ENCODE assay signal across 8 cellular contexts in genomic region chr19:35545001-35545854, GRCh38. TPM values are rescaled to one million over a fixed set of nuclear protein-coding genes. Genes with fewer than 3 reads are reported as not detected.
DNase-seq lines count a peak whose midpoint lies in the region; ATAC-seq, FAIRE-seq and TF ChIP-seq lines count a peak whose summit lies in the region.

A gene with protein sequence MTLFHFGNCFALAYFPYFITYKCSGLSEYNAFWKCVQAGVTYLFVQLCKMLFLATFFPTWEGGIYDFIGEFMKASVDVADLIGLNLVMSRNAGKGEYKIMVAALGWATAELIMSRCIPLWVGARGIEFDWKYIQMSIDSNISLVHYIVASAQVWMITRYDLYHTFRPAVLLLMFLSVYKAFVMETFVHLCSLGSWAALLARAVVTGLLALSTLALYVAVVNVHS (plus strand): TSS chr19:35545626. CDS start chr19:35545740, 114 bp downstream.

- H2AFZ ChIP-seq in ACC112 (ENCODE audit: low read length, unreplicated experiment) = peak within 1 kb of the TSS; percentile 91

- FAIRE-seq in kidney (lab: Jason Lieb, UNC) = no peak

- intact Hi-C loops in kidney (cut with DNase I) = no loop called here

- H3K4me1 Mint-ChIP-seq in central memory CD8-positive, alpha-beta T cell = peaks cover 38% of the 10 kb centered on the region

- H3K9me3 Mint-ChIP-seq in central memory CD8-positive, alpha-beta T cell = no peaks in the 10 kb centered on the region

- H3K27ac ChIP-seq in ACC112 (ENCODE audit: low read depth, low read length) = peak within 1 kb of the TSS; percentile 44; the same call in 1 of the 2 replicates
- H3K27ac ChIP-seq in kidney (ENCODE audit: low read depth in 2 of 2, low read length in 2 of 2) = peak within 1 kb of the TSS; percentile 67 to 76

- H3K36me3 Mint-ChIP-seq in central memory CD8-positive, alpha-beta T cell (ENCODE audit: insufficient read depth) = peaks cover 6% of the 10 kb centered on the region

- ATAC-seq in GM18868 (IDR thresholded peaks at IDR 0.05; ENCODE audit: unreplicated experiment) = peak; percentile 89
- ATAC-seq in HG03159 (IDR thresholded peaks at IDR 0.05; ENCODE audit: unreplicated experiment) = peak; percentile 81
- ATAC-seq in activated CD4-positive, CD25-positive, alpha-beta regulatory T cell treated with anti-CD3 and anti-CD28 coated beads, Interleukin-2, amount 50 U/mL, for 24 hours = peak; percentile 77 to 78
- peak; percentile 85 for ATAC-seq in central memory CD8-positive, alpha-beta T cell (replicated peaks; ENCODE audit: extremely low read depth, poor library complexity, severe bottlenecking)

- no peaks in the 10 kb centered on the region for H3K9me3 ChIP-seq in kidney (ENCODE audit: control insufficient read depth in 1 of 2, low read length in 2 of 2)

- DNase-seq in NCI-H345 (lab: John Stamatoyannopoulos, UW) (peak; percentile 96), kidney (peak; percentile 98)
- DNase-seq in central memory CD8-positive, alpha-beta T cell (ENCODE audit: low spot score in 2 of 2) = peak; percentile 50 to 60
- peak; percentile 53 to 77 for DNase-seq in stimulated activated CD4-positive, alpha-beta T cell treated with anti-CD3 and anti-CD28 coated beads, Interleukin-15, amount 100 ng/mL, for 1 hour (ENCODE audit: low read depth in 1 of 2, low spot score in 1 of 2)

- H3K36me3 ChIP-seq in ACC112 (ENCODE audit: insufficient read depth, low read length) (no peaks in the 10 kb centered on the region), kidney (ENCODE audit: control insufficient read depth in 1 of 2, insufficient read depth in 2 of 2, low read length in 2 of 2) (peaks cover 0 to 3% of the 10 kb centered on the region in 2 donors)

- TF ChIP-seq CTCF in kidney (IDR thresholded peaks at IDR 0.05; ENCODE audit: borderline replicate concordance, extremely low read depth, insufficient read depth) = no peak

- peaks cover 27% of the 10 kb centered on the region for H3K79me2 ChIP-seq in ACC112 (ENCODE audit: control insufficient read depth, insufficient read depth, low read length, unreplicated experiment)

- H3K4me3 ChIP-seq in ACC112 (ENCODE audit: low read depth, low read length) = peak within 1 kb of the TSS; percentile 89
- peak within 1 kb of the TSS; percentile 84 to 94 for H3K4me3 ChIP-seq in kidney (ENCODE audit: low read length in 2 of 2)

- peak within 1 kb of the TSS; percentile 88 for H3K4me3 Mint-ChIP-seq in central memory CD8-positive, alpha-beta T cell

- peak within 1 kb of the TSS; percentile 88 for H3K27ac Mint-ChIP-seq in central memory CD8-positive, alpha-beta T cell (ENCODE audit: low read depth)

- no peaks in the 10 kb centered on the region for H3K27me3 Mint-ChIP-seq in central memory CD8-positive, alpha-beta T cell

- no peaks in the 10 kb centered on the region for H3K27me3 ChIP-seq in ACC112 (ENCODE audit: insufficient read depth, low read length)

- H3K9ac ChIP-seq in kidney (ENCODE audit: low read length in 2 of 2) = peak within 1 kb of the TSS; percentile 78 to 81

- H3K4me1 ChIP-seq in ACC112 (ENCODE audit: control insufficient read depth, insufficient read depth, low read length, unreplicated experiment) (peaks cover 8% of the 10 kb centered on the region), kidney (ENCODE audit: control insufficient read depth in 1 of 2, insufficient read depth in 1 of 2, low read depth in 1 of 2, low read length in 2 of 2) (peaks cover 7 to 16% of the 10 kb centered on the region in 2 donors)

RNA-seq across cellular contexts. Expression of the gene that starts here (rescaled TPM):
- 76.9 TPM for total RNA-seq in kidney
- 233 TPM for polyA plus RNA-seq in kidney (ENCODE audit: insufficient read depth, low read depth, low replicate concordance)

Comparison
In these comparisons a context has a peak if more than half of its experiments do, and no peak if none do; other contexts are left out.
1. Peak in every context shown above with its lines: DNase-seq, ATAC-seq, H3K4me3 ChIP-seq and H3K27ac ChIP-seq.